1 cellular context compared by ENCODE assay signal in the genomic region with DNA sequence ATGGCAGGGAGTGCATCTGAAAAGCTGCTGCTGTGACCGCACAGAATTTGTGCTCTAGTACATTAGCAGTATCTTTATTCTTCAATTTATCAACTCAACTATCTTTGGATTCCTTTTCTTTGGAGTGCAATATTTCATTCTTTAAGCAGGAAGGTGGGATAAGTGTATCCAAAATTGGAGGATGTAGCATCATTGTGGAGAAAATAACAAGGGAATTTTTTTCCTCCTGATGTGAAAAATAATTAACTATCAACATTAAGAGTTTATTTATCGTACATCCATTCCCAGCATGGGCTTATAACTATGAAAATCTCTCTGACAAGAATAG.
TF ChIP-seq lines count a peak whose summit lies in the region.

No MANE protein-coding gene starts in this region.

TF ChIP-seq in GM23338, 12 proteins besides CTCF, POLR2A, EP300 and RAD21 (continued from another document):
- no peak for TF ChIP-seq CREB1 (CRISPR knock-in tag; IDR thresholded peaks at IDR 0.05; ENCODE audit: low read depth)
- no peak for TF ChIP-seq STAT1 (IDR thresholded peaks at IDR 0.05; ENCODE audit: unreplicated experiment)
